ENCODE assay signal across 8 cellular contexts in the genomic region with DNA sequence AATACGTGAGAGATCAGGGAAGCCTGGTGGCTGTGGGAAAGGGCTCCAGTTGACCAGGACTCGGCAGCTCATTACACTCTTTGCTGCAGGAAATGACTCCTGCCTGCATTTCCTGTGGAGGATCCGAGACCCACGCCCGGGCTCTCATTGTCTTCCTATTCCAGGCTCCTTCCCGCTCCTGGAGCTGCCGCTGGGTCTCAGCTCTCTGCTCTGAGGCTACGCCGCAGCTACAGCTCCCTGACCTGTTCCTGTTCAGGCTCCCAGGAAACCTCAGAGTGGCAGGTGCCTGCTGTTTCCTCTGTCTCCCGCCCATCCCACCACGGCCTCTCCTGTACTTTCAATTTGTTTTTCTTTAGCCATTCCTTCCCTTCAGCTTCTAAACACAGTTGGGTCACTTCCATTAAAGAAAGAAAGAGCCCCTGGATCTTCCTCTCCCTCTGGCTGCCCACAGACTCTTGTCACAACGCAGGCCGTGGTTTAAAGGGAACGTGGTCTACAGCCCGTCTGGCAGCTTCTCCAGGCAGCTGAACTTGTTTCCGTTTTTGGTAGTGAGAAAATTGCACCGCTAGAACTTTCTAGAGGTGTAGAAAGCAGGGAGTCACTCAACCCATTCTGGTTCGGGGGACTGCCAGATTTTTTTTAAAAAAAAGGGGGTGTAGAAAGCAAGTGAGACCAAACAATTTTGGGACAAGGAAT.
DNase-seq lines count a peak whose midpoint lies in the region; ATAC-seq and TF ChIP-seq lines count a peak whose summit lies in the region.

No MANE protein-coding gene starts in this region.

- no peaks in the 10 kb centered on the region for H3F3A ChIP-seq in SU-DHL-6 (ENCODE audit: insufficient read depth)

- no peaks in the 10 kb centered on the region for H3K36me3 Mint-ChIP-seq in activated CD8-positive, alpha-beta memory T cell treated with anti-CD3 and anti-CD28 coated beads, Interleukin-2, amount 10 ng/mL, durations not matched to agents 7 days and 5 days

- no peak overlapping the region for H2AFZ ChIP-seq in SU-DHL-6 (ENCODE audit: low read depth, low read length, severe bottlenecking)

- TF ChIP-seq CTCF in SU-DHL-6 (IDR thresholded peaks at IDR 0.05; ENCODE audit: insufficient read depth, low read length, poor library complexity, severe bottlenecking) (no peak), foreskin fibroblast (IDR thresholded peaks at IDR 0.05; ENCODE audit: low read depth, low read length) (no peak)

- H3K27me3 ChIP-seq in SU-DHL-6 (ENCODE audit: low read length) (no peaks in the 10 kb centered on the region), right cardiac atrium (ENCODE audit: control insufficient read depth, insufficient read depth) (no peaks in the 10 kb centered on the region), stomach smooth muscle (ENCODE audit: control insufficient read depth in 1 of 2, insufficient read depth in 2 of 2, low read length in 2 of 2) (no peaks in the 10 kb centered on the region)

- intact Hi-C loops in right cardiac atrium (cut with DNase I), result no loop called here

- H3K27me3 Mint-ChIP-seq in activated CD8-positive, alpha-beta memory T cell treated with anti-CD3 and anti-CD28 coated beads, Interleukin-2, amount 10 ng/mL, durations not matched to agents 7 days and 5 days, result peaks cover 6% of the 10 kb centered on the region

- CTCF ChIA-PET in activated CD8-positive, alpha-beta memory T cell treated with anti-CD3 and anti-CD28 coated beads, Interleukin-2, amount 10 ng/mL, durations not matched to agents 7 days and 5 days (lab: Charles Lee), result interaction anchor here (0.9 to 1.8 kb wide), 3 partner anchors 10 to 14 kb away, joined by 3 to 7 read pairs (median 7); no protein-coding TSS in a partner anchor

- ATAC-seq in activated CD8-positive, alpha-beta memory T cell treated with anti-CD3 and anti-CD28 coated beads, Interleukin-2, amount 10 ng/mL, durations not matched to agents 7 days and 5 days, result peak; percentile 48
- ATAC-seq in right cardiac atrium (peak; percentile 56 to 82), HG02623 (IDR thresholded peaks at IDR 0.05; ENCODE audit: unreplicated experiment) (no peak), GM21737 (IDR thresholded peaks at IDR 0.05; ENCODE audit: unreplicated experiment) (no peak)

- no peak overlapping the region for H3K4me3 ChIP-seq in SU-DHL-6 (ENCODE audit: insufficient read depth, low read length, poor library complexity, severe bottlenecking)
- H3K4me3 ChIP-seq in right cardiac atrium (ENCODE audit: low read length), result peak overlapping the region; percentile 63
- H3K4me3 ChIP-seq in stomach smooth muscle (ENCODE audit: low read length in 2 of 2), result peak overlapping the region; percentile 46 to 68
- peak overlapping the region in 1 of 2 donors; percentile 22 for H3K4me3 ChIP-seq in foreskin fibroblast (ENCODE audit: low read depth in 1 of 2, low read length in 2 of 2)

- 34% methylated on average over 18 of the region's 18 CpGs for WGBS in right cardiac atrium

- no peaks in the 10 kb centered on the region for H3K9me2 ChIP-seq in SU-DHL-6 (replicated peaks; ENCODE audit: insufficient read depth, low read length)

- H3K4me1 Mint-ChIP-seq in activated CD8-positive, alpha-beta memory T cell treated with anti-CD3 and anti-CD28 coated beads, Interleukin-2, amount 10 ng/mL, durations not matched to agents 7 days and 5 days, result peaks cover 22% of the 10 kb centered on the region

- H3K4me1 ChIP-seq in right cardiac atrium (ENCODE audit: control insufficient read depth, insufficient read depth, low read length) (no peaks in the 10 kb centered on the region), stomach smooth muscle (ENCODE audit: control insufficient read depth, insufficient read depth, low read length) (peaks cover 3% of the 10 kb centered on the region)

- no peaks in the 10 kb centered on the region for H3K79me2 ChIP-seq in SU-DHL-6 (ENCODE audit: insufficient read depth, low read length)

- peak; percentile 40 for DNase-seq in activated CD8-positive, alpha-beta memory T cell treated with anti-CD3 and anti-CD28 coated beads, Interleukin-2, amount 10 ng/mL, durations not matched to agents 7 days and 5 days
- DNase-seq in activated CD8-positive, alpha-beta memory T cell treated with anti-CD3 and anti-CD28 coated beads for 24 hours, result no peak
- DNase-seq in right cardiac atrium (peak; percentile 50 to 73 (median 70)), foreskin fibroblast (no peak)

- H3K4me2 ChIP-seq in SU-DHL-6 (ENCODE audit: low read depth, low read length, poor library complexity, severe bottlenecking), result peak overlapping the region; percentile 1

- peak overlapping the region; percentile 50 for H3K27ac Mint-ChIP-seq in activated CD8-positive, alpha-beta memory T cell treated with anti-CD3 and anti-CD28 coated beads, Interleukin-2, amount 10 ng/mL, durations not matched to agents 7 days and 5 days

- peak overlapping the region; percentile 76 for H3K4me3 Mint-ChIP-seq in activated CD8-positive, alpha-beta memory T cell treated with anti-CD3 and anti-CD28 coated beads, Interleukin-2, amount 10 ng/mL, durations not matched to agents 7 days and 5 days

- H3K9me3 ChIP-seq in SU-DHL-6 (ENCODE audit: insufficient read depth, low read length) (no peaks in the 10 kb centered on the region), right cardiac atrium (ENCODE audit: control insufficient read depth, low read length) (no peaks in the 10 kb centered on the region), stomach smooth muscle (ENCODE audit: control insufficient read depth in 2 of 2, low read length in 2 of 2) (no peaks in the 10 kb centered on the region)

- H3K9me3 Mint-ChIP-seq in activated CD8-positive, alpha-beta memory T cell treated with anti-CD3 and anti-CD28 coated beads, Interleukin-2, amount 10 ng/mL, durations not matched to agents 7 days and 5 days (ENCODE audit: low read depth), result no peaks in the 10 kb centered on the region

- no peak overlapping the region for H3K9ac ChIP-seq in SU-DHL-6 (ENCODE audit: low read length)
- peak overlapping the region in 1 of 2 donors; percentile 36 for H3K9ac ChIP-seq in stomach smooth muscle (ENCODE audit: low read length in 2 of 2)

- H3K27ac ChIP-seq in SU-DHL-6 (ENCODE audit: low read depth, low read length) (no peak overlapping the region), right cardiac atrium (ENCODE audit: low read length) (no peak overlapping the region), stomach smooth muscle (ENCODE audit: low read length) (no peak overlapping the region)

- H4K20me1 ChIP-seq in SU-DHL-6 (ENCODE audit: low read depth, low read length), result no peaks in the 10 kb centered on the region

- H3K36me3 ChIP-seq in SU-DHL-6 (ENCODE audit: low read length) (no peaks in the 10 kb centered on the region), stomach smooth muscle (ENCODE audit: control insufficient read depth in 2 of 2, insufficient read depth in 2 of 2, low read length in 2 of 2) (no peaks in the 10 kb centered on the region)

Comparison
In these comparisons a context has a peak if more than half of its experiments do, and no peak if none do; other contexts are left out.
1. DNase-seq: peak in activated CD8-positive, alpha-beta memory T cell treated with anti-CD3 and anti-CD28 coated beads, Interleukin-2, amount 10 ng/mL, durations not matched to agents 7 days and 5 days (single experiment) and right cardiac atrium (3 of 3); none in activated CD8-positive, alpha-beta memory T cell treated with anti-CD3 and anti-CD28 coated beads for 24 hours (single experiment) and foreskin fibroblast (0 of 2).
2. ATAC-seq: peak in activated CD8-positive, alpha-beta memory T cell treated with anti-CD3 and anti-CD28 coated beads, Interleukin-2, amount 10 ng/mL, durations not matched to agents 7 days and 5 days (single experiment) and right cardiac atrium (2 of 2); none in HG02623 (single experiment) and GM21737 (single experiment).